ENCODE assay signal across 8 cellular contexts in genomic region chr1:2585318-2586092, GRCh38. TPM values are rescaled to one million over a fixed set of nuclear protein-coding genes. Genes with fewer than 3 reads are reported as not detected.
DNase-seq lines count a peak whose midpoint lies in the region; ATAC-seq and TF ChIP-seq lines count a peak whose summit lies in the region.

No MANE protein-coding gene starts in this region.

- DNase-seq in GM12865 (ENCODE audit: low read depth) (peak; percentile 83), NOMO-1 treated with DMSO at 0.1 percent for 48 hours (lab: John Stamatoyannopoulos, UW; ENCODE audit: unreplicated experiment) (peak; percentile 84), epithelial cell of prostate (ENCODE audit: low read depth, low spot score) (no peak), mucosa of gallbladder (ENCODE audit: low spot score) (peak; percentile 70)
- peak; percentile 77 for DNase-seq in activated CD8-positive, alpha-beta memory T cell treated with anti-CD3 and anti-CD28 coated beads, Interleukin-2, amount 50 U/mL, for 48 hours
- peak; percentile 43 to 61 for DNase-seq in stimulated activated CD8-positive, alpha-beta memory T cell treated with anti-CD3 and anti-CD28 coated beads, Interleukin-7, amount 100 ng/mL, for 4 hours (ENCODE audit: low read depth in 2 of 2)

- H3K27ac ChIP-seq in epithelial cell of prostate, result peak overlapping the region; percentile 76

- ATAC-seq in HG02763 (IDR thresholded peaks at IDR 0.05; ENCODE audit: unreplicated experiment), result peak; percentile 29
- ATAC-seq in HG03097 (IDR thresholded peaks at IDR 0.05; ENCODE audit: low FRiP score, unreplicated experiment), result no peak

- H3K4me3 ChIP-seq in GM12865 (ENCODE audit: low read depth, low read length), result peak overlapping the region; percentile 96

- no peak for TF ChIP-seq CTCF in GM12865 (IDR thresholded peaks at IDR 0.05; ENCODE audit: insufficient read depth, low read depth, low read length, missing control alignments)

RNA-seq across cellular contexts. Expression of gene PRXL2B, which starts 1.1 kb away (rescaled TPM):
- 133 TPM for total RNA-seq in mucosa of gallbladder

RNA-seq across cellular contexts. Expression of gene TNFRSF14, which starts 29.3 kb away (rescaled TPM):
- 231 TPM for total RNA-seq in mucosa of gallbladder

RNA-seq across cellular contexts. Expression of gene MMEL1, which starts 47.3 kb away (rescaled TPM):
- total RNA-seq in mucosa of gallbladder, result 22.9 TPM

RNA-seq across cellular contexts. Expression of gene HES5, which starts 55.4 kb away (rescaled TPM):
- total RNA-seq in mucosa of gallbladder, result 0.20 TPM

RNA-seq across cellular contexts. Expression of gene PANK4, which starts 59.1 kb away (rescaled TPM):
- 39.9 TPM for total RNA-seq in mucosa of gallbladder
